Comparison of ENCODE assay signal across 22 cellular contexts in the genomic region with DNA sequence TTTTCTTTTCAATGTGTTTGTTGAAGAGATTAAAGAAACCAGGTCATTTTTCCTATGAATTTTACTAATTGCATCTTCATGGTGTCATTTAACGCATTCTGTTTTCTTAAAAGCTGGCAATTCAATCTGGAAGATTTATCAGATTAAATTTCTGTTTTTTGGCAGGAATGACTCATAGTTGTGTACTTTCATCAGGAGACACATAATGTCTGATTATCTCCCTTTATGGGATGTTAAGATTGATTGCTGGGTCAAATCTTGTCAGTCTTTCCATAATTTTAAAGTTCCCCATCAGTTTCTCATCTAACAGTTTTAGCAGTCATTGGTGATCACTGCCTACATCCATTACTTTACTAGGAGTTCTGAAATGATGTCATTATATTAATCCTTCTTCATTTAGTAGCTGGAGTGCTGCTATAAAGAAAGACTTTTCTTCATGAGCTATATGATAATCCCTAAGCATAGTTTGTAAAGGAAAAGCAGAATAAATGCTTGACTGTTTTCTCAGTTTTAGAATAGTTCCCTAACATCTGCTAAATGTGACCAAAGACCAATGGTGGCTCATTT.
"Had no signal": no experiment of that assay in that cellular context is flagged by ENCODE, and none has a peak within 500 bp of the region (broad histone marks: within the 10 kb centered on the region; RNA-seq: fewer than 3 reads in every experiment).

No MANE protein-coding gene starts in this region.

- DNase-seq: KBM-7; MV-4-11; NCI-H1048; NCI-H1105; NCI-H1417; NCI-H1436 treated with DMSO at 0.1 percent for 48 hours; NCI-H1694; NCI-H187 treated with DMSO at 0.1 percent for 48 hours; NCI-H2029 treated with DMSO at 0.1 percent for 48 hours; NCI-H2171 treated with DMSO at 0.1 percent for 48 hours; NCI-H2227 treated with DMSO at 0.1 percent for 48 hours; NCI-H524; NCI-H526 treated with DMSO at 0.1 percent for 48 hours; NCI-H748 treated with DMSO at 0.1 percent for 48 hours; NK-92 treated with Interleukin-12 subunit alpha and Interleukin-12 subunit beta, amount 100 ng/mL, for 24 hours; PC-3; SHP77; T-helper 1 cell had no signal

- FAIRE-seq: HTR-8/SVneo had no signal

- H3K27ac ChIP-seq: HL-60, RWPE1 had no signal

- ATAC-seq: Panc1, PC-3 had no signal
